Comparison of ENCODE assay signal across 10 cellular contexts in the genomic region with DNA sequence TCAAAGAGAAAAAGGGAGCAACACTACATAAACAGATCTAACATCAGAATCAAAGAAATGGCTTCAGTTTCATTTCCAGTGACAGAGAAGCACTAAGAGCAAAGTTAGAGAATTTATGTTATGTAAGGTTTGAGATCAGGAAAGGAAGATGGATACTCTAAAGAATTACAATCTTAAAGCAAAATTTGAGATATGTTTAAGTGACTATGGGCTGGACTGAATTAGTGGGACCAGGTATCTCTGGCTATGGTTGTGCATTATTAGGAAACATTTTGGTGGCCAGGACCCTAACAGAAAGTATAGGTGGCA.
DNase-seq lines count a peak whose midpoint lies in the region; ATAC-seq and TF ChIP-seq lines count a peak whose summit lies in the region.
"Had no signal": no experiment of that assay in that cellular context is flagged by ENCODE, and none has a peak within 500 bp of the region (broad histone marks: within the 10 kb centered on the region; RNA-seq: fewer than 3 reads in every experiment).

No MANE protein-coding gene starts in this region.

- TF ChIP-seq CTCF in RWPE2 (IDR thresholded peaks at IDR 0.05; ENCODE audit: poor library complexity, severe bottlenecking), result peak; percentile 72
- TF ChIP-seq CTCF in osteocyte (IDR thresholded peaks at IDR 0.05), result peak; percentile 13

- no peaks in the 10 kb centered on the region for H3K27me3 Mint-ChIP-seq in osteocyte (ENCODE audit: unreplicated experiment)
- H3K27me3 Mint-ChIP-seq in naive thymus-derived CD4-positive, alpha-beta T cell, result no peaks in the 10 kb centered on the region
- H3K27me3 Mint-ChIP-seq: activated CD4-positive, alpha-beta memory T cell treated with anti-CD3 and anti-CD28 coated beads for 36 hours; IgD-negative memory B cell had no signal

- H3K4me3 Mint-ChIP-seq in osteocyte (ENCODE audit: unreplicated experiment), result no peak overlapping the region
- H3K4me3 Mint-ChIP-seq in naive thymus-derived CD4-positive, alpha-beta T cell, result peak overlapping the region in 1 of 10 donors; percentile 26
- H3K4me3 Mint-ChIP-seq: activated CD4-positive, alpha-beta memory T cell treated with anti-CD3 and anti-CD28 coated beads for 36 hours had no signal

- CTCF ChIA-PET in naive thymus-derived CD4-positive, alpha-beta T cell (lab: Charles Lee), result no interaction called here

- intact Hi-C loops in naive thymus-derived CD4-positive, alpha-beta T cell (cut with micrococcal nuclease), result loop anchor here in 1 of 2 donors (10.0 kb wide), 1 partner anchor 263 kb away; no protein-coding TSS in a partner anchor

- DNase-seq in RWPE2 (ENCODE audit: low spot score) (no peak), osteocyte (ENCODE audit: extremely low spot score, unreplicated experiment) (no peak), MG63 (no peak), NCI-H2171 (lab: John Stamatoyannopoulos, UW) (no peak)
- no peak for DNase-seq in naive thymus-derived CD4-positive, alpha-beta T cell
- DNase-seq: NCI-H187 treated with DMSO at 0.1 percent for 48 hours had no signal

- H3K27me3 ChIP-seq in RWPE2 (ENCODE audit: insufficient read depth, poor library complexity, severe bottlenecking), result no peaks in the 10 kb centered on the region
- no peaks in the 10 kb centered on the region for H3K27me3 ChIP-seq in MG63
- no peaks in the 10 kb centered on the region for H3K27me3 ChIP-seq in naive thymus-derived CD4-positive, alpha-beta T cell (ENCODE audit: control insufficient read depth in 2 of 2, insufficient read depth in 2 of 2, low read length in 2 of 2)

- peak overlapping the region; percentile 11 for H3K27ac Mint-ChIP-seq in osteocyte (ENCODE audit: unreplicated experiment)
- peak overlapping the region in 3 of 9 donors; percentile 0 to 79 (median 41) for H3K27ac Mint-ChIP-seq in naive thymus-derived CD4-positive, alpha-beta T cell
- H3K27ac Mint-ChIP-seq: activated CD4-positive, alpha-beta memory T cell treated with anti-CD3 and anti-CD28 coated beads for 36 hours; IgD-negative memory B cell had no signal

- no peak overlapping the region for H3K27ac ChIP-seq in RWPE2 (ENCODE audit: poor library complexity, severe bottlenecking)
- no peak overlapping the region for H3K27ac ChIP-seq in naive thymus-derived CD4-positive, alpha-beta T cell (ENCODE audit: low read depth, low read length)

- H3K36me3 ChIP-seq in RWPE2 (ENCODE audit: low read depth) (no peaks in the 10 kb centered on the region), MG63 (no peaks in the 10 kb centered on the region)
- H3K36me3 ChIP-seq in naive thymus-derived CD4-positive, alpha-beta T cell (ENCODE audit: control insufficient read depth in 2 of 3, insufficient read depth in 3 of 3, low read length in 3 of 3), result no peaks in the 10 kb centered on the region

- H3K4me3 ChIP-seq in RWPE2 (ENCODE audit: severe bottlenecking), result no peak overlapping the region
- no peak overlapping the region for H3K4me3 ChIP-seq in MG63
- no peak overlapping the region for H3K4me3 ChIP-seq in naive thymus-derived CD4-positive, alpha-beta T cell (ENCODE audit: low read length)

- no peaks in the 10 kb centered on the region for H3K9me3 Mint-ChIP-seq in osteocyte (ENCODE audit: unreplicated experiment)
- H3K9me3 Mint-ChIP-seq in naive thymus-derived CD4-positive, alpha-beta T cell, result peaks cover 0 to 6% (median 0%) of the 10 kb centered on the region in 11 donors
- H3K9me3 Mint-ChIP-seq: activated CD4-positive, alpha-beta memory T cell treated with anti-CD3 and anti-CD28 coated beads for 36 hours had no signal

- H3K9me3 ChIP-seq in RWPE2 (ENCODE audit: severe bottlenecking) (no peaks in the 10 kb centered on the region), MG63 (no peaks in the 10 kb centered on the region)
- no peaks in the 10 kb centered on the region for H3K9me3 ChIP-seq in naive thymus-derived CD4-positive, alpha-beta T cell (ENCODE audit: control insufficient read depth in 2 of 3, low read length in 3 of 3)

- H3K4me1 ChIP-seq in RWPE2 (ENCODE audit: insufficient read depth, poor library complexity, severe bottlenecking), result no peaks in the 10 kb centered on the region
- H3K4me1 ChIP-seq in naive thymus-derived CD4-positive, alpha-beta T cell (ENCODE audit: control insufficient read depth in 2 of 2, insufficient read depth in 2 of 2, low read length in 2 of 2), result no peaks in the 10 kb centered on the region

- POLR2A ChIA-PET in naive thymus-derived CD4-positive, alpha-beta T cell (lab: Charles Lee), result no interaction called here

- peaks cover 5% of the 10 kb centered on the region for H3K4me1 Mint-ChIP-seq in osteocyte (ENCODE audit: unreplicated experiment)
- H3K4me1 Mint-ChIP-seq in naive thymus-derived CD4-positive, alpha-beta T cell, result peaks cover 0 to 8% (median 5%) of the 10 kb centered on the region in 7 donors
- H3K4me1 Mint-ChIP-seq: IgD-negative memory B cell had no signal

- H3K36me3 Mint-ChIP-seq in osteocyte (ENCODE audit: unreplicated experiment), result no peaks in the 10 kb centered on the region
- H3K36me3 Mint-ChIP-seq in naive thymus-derived CD4-positive, alpha-beta T cell, result no peaks in the 10 kb centered on the region
- H3K36me3 Mint-ChIP-seq: activated CD4-positive, alpha-beta memory T cell treated with anti-CD3 and anti-CD28 coated beads for 36 hours; IgD-negative memory B cell had no signal

- ATAC-seq in GM19023 (IDR thresholded peaks at IDR 0.05; ENCODE audit: unreplicated experiment) (peak; percentile 27), HG02798 (IDR thresholded peaks at IDR 0.05; ENCODE audit: poor library complexity, unreplicated experiment) (peak; percentile 30), RWPE2 (ENCODE audit: low read depth) (no peak)
- ATAC-seq in naive thymus-derived CD4-positive, alpha-beta T cell, result no peak

Comparison
In these comparisons a context has a peak if more than half of its experiments do, and no peak if none do; other contexts are left out.
1. ATAC-seq: peak in GM19023 (single experiment) and HG02798 (single experiment); none in RWPE2 (single experiment) and naive thymus-derived CD4-positive, alpha-beta T cell (single experiment).